In genomic region chr16:84596161-84596560, GRCh38 we compare ENCODE assay signal across 22 cellular contexts. TPM values are rescaled to one million over a fixed set of nuclear protein-coding genes. Genes with fewer than 3 reads are reported as not detected.
DNase-seq lines count a peak whose midpoint lies in the region; ATAC-seq, FAIRE-seq and TF ChIP-seq lines count a peak whose summit lies in the region.
"Had no signal": no experiment of that assay in that cellular context is flagged by ENCODE, and none has a peak within 500 bp of the region (broad histone marks: within the 10 kb centered on the region; RNA-seq: fewer than 3 reads in every experiment).

No MANE protein-coding gene starts in this region.

- POLR2A ChIA-PET in A549 (lab: Yijun Ruan, JAX) (no interaction called here), T-cell (lab: Charles Lee) (interaction anchor here in 1 of 2 donors (0.6 kb wide), 1 partner anchor 23 kb away, joined by 4 read pairs; no protein-coding TSS in a partner anchor)
- POLR2A ChIA-PET in CD4-positive, alpha-beta T cell (lab: Charles Lee), result interaction anchor here (0.5 to 11.1 kb wide), 2 partner anchors 19 to 20 kb away, joined by 3 to 135 read pairs; partner anchors contain the start of gene COTL1

- peaks cover 62% of the 10 kb centered on the region for H3K36me3 Mint-ChIP-seq in CD4-positive, alpha-beta T cell (ENCODE audit: low read depth)
- H3K36me3 Mint-ChIP-seq in T-cell, result peaks cover 14% of the 10 kb centered on the region

- intact Hi-C loops in CD4-positive, alpha-beta T cell (cut with DNase I, micrococcal nuclease), result no loop called here

- H3K9me3 ChIP-seq in A549 (no peaks in the 10 kb centered on the region), duodenal mucosa (ENCODE audit: control insufficient read depth in 1 of 2, low read length in 2 of 2) (no peaks in the 10 kb centered on the region)
- no peaks in the 10 kb centered on the region for H3K9me3 ChIP-seq in CD4-positive, alpha-beta T cell (ENCODE audit: control insufficient read depth, low read length)
- H3K9me3 ChIP-seq: suprapubic skin had no signal

- CTCF ChIA-PET in A549 (lab: Yijun Ruan, JAX), result interaction anchor here (1.7 to 1.8 kb wide), 2 partner anchors 27 to 64 kb away, joined by 3 to 9 read pairs; no protein-coding TSS in a partner anchor
- CTCF ChIA-PET in CD4-positive, alpha-beta T cell (lab: Charles Lee), result interaction anchor here (2.2 kb wide), 1 partner anchor 26 kb away, joined by 6 read pairs; no protein-coding TSS in a partner anchor
- CTCF ChIA-PET in T-cell (lab: Charles Lee), result interaction anchor here in 1 of 2 donors (1.0 kb wide), 1 partner anchor 90 kb away, joined by 5 read pairs; no protein-coding TSS in a partner anchor

- ATAC-seq in A549, result no peak
- no peak for ATAC-seq in CD4-positive, alpha-beta T cell (ENCODE audit: poor library complexity)
- no peak for ATAC-seq in T-cell (replicated peaks in 1 of 4)
- ATAC-seq in GM18502 (IDR thresholded peaks at IDR 0.05; ENCODE audit: poor library complexity, unreplicated experiment), result no peak
- no peak for ATAC-seq in GM18858 (IDR thresholded peaks at IDR 0.05; ENCODE audit: unreplicated experiment)
- ATAC-seq: HCT116 had no signal

- no peak for TF ChIP-seq CTCF in A549 (IDR thresholded peaks at IDR 0.05)
- no peak for TF ChIP-seq CTCF in CD4-positive, alpha-beta T cell (IDR thresholded peaks at IDR 0.05)

- TF ChIP-seq EP300 in A549 (IDR thresholded peaks at IDR 0.05), result no peak

- no peak for TF ChIP-seq RAD21 in A549 (conservative IDR thresholded peaks at IDR 0.05 in 1 of 2, IDR thresholded peaks at IDR 0.05 in 1 of 2)

- no peak overlapping the region for H3K9ac ChIP-seq in duodenal mucosa (ENCODE audit: low read depth in 1 of 2, low read length in 2 of 2)
- H3K9ac ChIP-seq: neural progenitor cell had no signal

- no peak for TF ChIP-seq POLR2A in A549 (IDR thresholded peaks at IDR 0.05; ENCODE audit: low read length)

- 0 out of 6 replicates have a peak overlapping the region, but pooled peaks of 1 of the 2 experiments have one; percentile 2 for H3K27ac ChIP-seq in A549
- H3K27ac ChIP-seq in CD4-positive, alpha-beta T cell (ENCODE audit: low read depth, low read length), result peak overlapping the region; percentile 79
- H3K27ac ChIP-seq in duodenal mucosa (ENCODE audit: low read depth, low read length), result no peak overlapping the region
- H3K27ac ChIP-seq: neural progenitor cell, SK-N-MC, suprapubic skin had no signal

- no peaks in the 10 kb centered on the region for H3K27me3 ChIP-seq in CD4-positive, alpha-beta T cell (ENCODE audit: control insufficient read depth, insufficient read depth, low read length)
- no peaks in the 10 kb centered on the region for H3K27me3 ChIP-seq in duodenal mucosa (ENCODE audit: control insufficient read depth in 1 of 2, insufficient read depth in 2 of 2, low read length in 2 of 2)
- H3K27me3 ChIP-seq: neural progenitor cell, suprapubic skin had no signal

- H3K4me1 ChIP-seq in A549 (peaks cover 35% of the 10 kb centered on the region), duodenal mucosa (ENCODE audit: control insufficient read depth in 1 of 2, insufficient read depth in 2 of 2, low read length in 2 of 2) (peaks cover 62 to 66% of the 10 kb centered on the region in 2 donors)

- H3K4me3 ChIP-seq in A549 (no peak overlapping the region), duodenal mucosa (ENCODE audit: low read depth in 1 of 2, low read length in 2 of 2) (peak overlapping the region; percentile 65 to 69)
- H3K4me3 ChIP-seq: neural progenitor cell, SK-N-MC, suprapubic skin had no signal

- H3K27me3 Mint-ChIP-seq in CD4-positive, alpha-beta T cell, result no peaks in the 10 kb centered on the region
- no peaks in the 10 kb centered on the region for H3K27me3 Mint-ChIP-seq in T-cell

- H3K27ac Mint-ChIP-seq in CD4-positive, alpha-beta T cell, result peak overlapping the region; percentile 92
- H3K27ac Mint-ChIP-seq in T-cell, result peak overlapping the region; percentile 96 to 97

- no peaks in the 10 kb centered on the region for H3K9me3 Mint-ChIP-seq in CD4-positive, alpha-beta T cell
- H3K9me3 Mint-ChIP-seq in T-cell, result no peaks in the 10 kb centered on the region

- peaks cover 0 to 16% of the 10 kb centered on the region in 2 donors for H3K36me3 ChIP-seq in duodenal mucosa (ENCODE audit: control insufficient read depth in 1 of 2, insufficient read depth in 2 of 2, low read length in 2 of 2)
- H3K36me3 ChIP-seq: neural progenitor cell, suprapubic skin had no signal

- H3K4me3 Mint-ChIP-seq in CD4-positive, alpha-beta T cell, result peak overlapping the region; percentile 89
- peak overlapping the region in 1 of 3 donors; percentile 77 for H3K4me3 Mint-ChIP-seq in T-cell

- H3K4me1 Mint-ChIP-seq in CD4-positive, alpha-beta T cell (ENCODE audit: low read depth), result peaks cover 84% of the 10 kb centered on the region
- peaks cover 80 to 89% (median 87%) of the 10 kb centered on the region in 3 donors for H3K4me1 Mint-ChIP-seq in T-cell

- no peak for DNase-seq in A549 (ENCODE audit: low read depth in 1 of 2, low spot score in 1 of 2)
- DNase-seq in CD4-positive, alpha-beta T cell, result no peak
- DNase-seq in T-cell, result no peak
- DNase-seq in RPMI8226, result no peak
- no peak for DNase-seq in activated CD4-positive, CD25-positive, alpha-beta regulatory T cell treated with anti-CD3 and anti-CD28 coated beads, Interleukin-2, amount 50 U/mL, for 72 hours
- DNase-seq: AML-193; effector CD8-positive, alpha-beta T cell; head of caudate nucleus; islet precursor cell; mammary epithelial cell; NCI-H2029; NCI-H510A treated with DMSO at 0.1 percent for 48 hours; OCI-M1; retina had no signal

- H3K4me2 ChIP-seq in A549, result no peak overlapping the region
- H3K4me2 ChIP-seq: neural progenitor cell had no signal

- FAIRE-seq in A549 (lab: Jason Lieb, UNC), result no peak
- FAIRE-seq: GM19239 had no signal

TF ChIP-seq in A549, 52 proteins besides CTCF, POLR2A, EP300 and RAD21:
- TF ChIP-seq EHMT2 (IDR thresholded peaks at IDR 0.05; ENCODE audit: low read depth) (no peak), ZNF302 (CRISPR knock-in tag; IDR thresholded peaks at IDR 0.05) (no peak), KDM1A (IDR thresholded peaks at IDR 0.05; ENCODE audit: low read depth) (0 out of 2 replicates have a peak, but pooled peaks have one; percentile 16)

RNA-seq across cellular contexts. Expression of gene COTL1, which starts 21.7 kb away (rescaled TPM):
- polyA plus RNA-seq in A549 (2011; rRNA removed) (89.7 and 94.1 TPM in 2 replicates), A549 (2017; fragmentation: RNase III; extraction: RNeasy Plus Mini Kit Qiagen cat#74134 plus additional on column Dnase treatment) (372 to 495 TPM (median 379 TPM) in 3 replicates)
- 243 and 292 TPM in 2 replicates for polyA plus RNA-seq in A549 (2012; cell fraction: cytosol; rRNA removed)
- 169 and 182 TPM in 2 replicates for polyA plus RNA-seq in A549 (2012; cell fraction: nucleus; rRNA removed)
- polyA minus RNA-seq in A549 (2011; rRNA and poly(A)+ RNA removed), result 54.9 and 77.1 TPM in 2 replicates
- total RNA-seq in CD4-positive, alpha-beta T cell, result 100 to 1,000 TPM; 179 to 181 TPM
- total RNA-seq in T-cell, result 100 to 1,000 TPM; 205 to 265 (median 221) TPM

RNA-seq across cellular contexts. Expression of gene KLHL36, which starts 52.1 kb away (rescaled TPM):
- 21.0 and 22.3 TPM in 2 replicates for polyA plus RNA-seq in A549 (2011; rRNA removed)
- polyA plus RNA-seq in A549 (2012; cell fraction: cytosol; rRNA removed), result 27.9 and 38.4 TPM in 2 replicates
- polyA plus RNA-seq in A549 (2012; cell fraction: nucleus; rRNA removed), result 58.4 and 88.0 TPM in 2 replicates
- polyA plus RNA-seq in A549 (2017; fragmentation: RNase III; extraction: RNeasy Plus Mini Kit Qiagen cat#74134 plus additional on column Dnase treatment), result 19.1 to 21.4 TPM (median 20.0 TPM) in 3 replicates
- polyA minus RNA-seq in A549 (2011; rRNA and poly(A)+ RNA removed), result 35.3 and 35.8 TPM in 2 replicates
- 10 to 100 TPM; 76.6 to 78.6 TPM for total RNA-seq in CD4-positive, alpha-beta T cell
- 100 to 1,000 TPM in 3 of 5 donors, 10 to 100 TPM in 2; 96.1 to 135 (median 127) TPM for total RNA-seq in T-cell
